Comparison of ENCODE assay signal across 23 cellular contexts in genomic region chr6:109897025-109897424, GRCh38.
A peak's percentile ranks its signal among the peaks of the same experiment; 100 is the strongest.
DNase-seq lines count a peak whose midpoint lies in the region; ATAC-seq, FAIRE-seq and TF ChIP-seq lines count a peak whose summit lies in the region.
"Had no signal": no experiment of that assay in that cellular context is flagged by ENCODE, and none has a peak within 500 bp of the region (broad histone marks: within the 10 kb centered on the region; RNA-seq: fewer than 3 reads in every experiment).

No MANE protein-coding gene starts in this region.

- H3K23me2 ChIP-seq in H1 (ENCODE audit: low read depth, low read length): peaks cover 2% of the 10 kb centered on the region; the same call in 1 of the 2 replicates

- no peak for DNase-seq in natural killer cell treated with Interleukin-12 subunit alpha and Interleukin-12 subunit beta and Interleukin-15 and Interleukin-18, amount 100 ng/mL, for 72 hours (ENCODE audit: low spot score)
- DNase-seq in natural killer cell (no peak), H1 (ENCODE audit: low read depth in 1 of 2, low spot score in 2 of 2) (no peak), neural progenitor cell (ENCODE audit: low spot score) (no peak), iPS-NIHi11 (ENCODE audit: low spot score) (no peak), T-helper 2 cell (no peak), progenitor cell of endocrine pancreas (ENCODE audit: low spot score, unreplicated experiment) (no peak)
- DNase-seq: CD4-positive, alpha-beta memory T cell; DMS53; H7; Karpas-422; MM.1S; NCI-H1092; NCI-H146; NCI-H2081 treated with DMSO at 0.1 percent for 48 hours; NCI-H510A treated with DMSO at 0.1 percent for 48 hours; NCI-H774; SHP77 treated with DMSO at 0.1 percent for 48 hours had no signal

- H3K4me1 ChIP-seq in H1 (replicated peaks in 1 of 4; ENCODE audit: control insufficient read depth in 3 of 4, insufficient read depth in 4 of 4, low read length in 3 of 4) (peaks cover 3 to 18% (median 9%) of the 10 kb centered on the region in 4 experiments; a peak in 4 of 7 replicates), neural progenitor cell (peaks cover 6% of the 10 kb centered on the region)

- H3K27me3 Mint-ChIP-seq in natural killer cell treated with Interleukin-12 subunit alpha and Interleukin-12 subunit beta and Interleukin-15 and Interleukin-18, amount 100 ng/mL, for 72 hours: peaks cover 20 to 28% of the 10 kb centered on the region in 2 donors
- H3K27me3 Mint-ChIP-seq in natural killer cell (ENCODE audit: low read depth in 2 of 2) (peaks cover 18 to 19% of the 10 kb centered on the region in 2 donors), neural progenitor cell (ENCODE audit: insufficient read depth, low read depth) (no peaks in the 10 kb centered on the region), progenitor cell of endocrine pancreas (no peaks in the 10 kb centered on the region)

- H2BK12ac ChIP-seq in H1 (ENCODE audit: low read depth, low read length): no peak overlapping the region; the same call in 1 of the 2 replicates

- H3K23ac ChIP-seq in H1 (ENCODE audit: insufficient read length): no peak overlapping the region

- H3K36me3 ChIP-seq in H1 (ENCODE audit: control insufficient read depth in 2 of 4, insufficient read depth in 4 of 4, low read length in 3 of 4): peaks cover 0 to 8% (median 2%) of the 10 kb centered on the region in 4 experiments; a peak in 3 of 8 replicates
- no peaks in the 10 kb centered on the region for H3K36me3 ChIP-seq in neural progenitor cell
- H3K36me3 ChIP-seq: BLaER1 had no signal

- H3K9ac ChIP-seq in H1 (replicated peaks in 1 of 4; ENCODE audit: extremely low read depth in 1 of 4, low read depth in 3 of 4, low read length in 3 of 4) (no peak overlapping the region), neural progenitor cell (no peak overlapping the region)
- H3K9ac ChIP-seq: BLaER1 had no signal

- no peak overlapping the region for H3K27ac Mint-ChIP-seq in natural killer cell treated with Interleukin-12 subunit alpha and Interleukin-12 subunit beta and Interleukin-15 and Interleukin-18, amount 100 ng/mL, for 72 hours
- H3K27ac Mint-ChIP-seq in natural killer cell (no peak overlapping the region), neural progenitor cell (no peak overlapping the region), progenitor cell of endocrine pancreas (no peak overlapping the region)
- H3K27ac Mint-ChIP-seq: CD4-positive, alpha-beta memory T cell; HFFc6 had no signal

- no peak overlapping the region for H2BK120ac ChIP-seq in H1 (replicated peaks; ENCODE audit: low read depth, low read length)

- no peak overlapping the region for H2BK5ac ChIP-seq in H1 (ENCODE audit: low read depth, low read length)

- no peak for TF ChIP-seq EP300 in H1 (IDR thresholded peaks at IDR 0.05; ENCODE audit: borderline replicate concordance in 1 of 2, low read depth in 2 of 2, low read length in 2 of 2)

- H2AFZ ChIP-seq in H1 (ENCODE audit: low read length) (0 out of 2 replicates have a peak overlapping the region, but pooled peaks have one; percentile 17), neural progenitor cell (replicated peaks) (peak overlapping the region; percentile 19)

- H4K5ac ChIP-seq in H1 (ENCODE audit: insufficient read length, low read depth, low read length): no peak overlapping the region

- H2BK15ac ChIP-seq in H1 (ENCODE audit: low read length): no peak overlapping the region

- H4K8ac ChIP-seq in H1 (ENCODE audit: extremely low read depth, insufficient read depth, low read length): no peak overlapping the region

- H3K79me1 ChIP-seq in H1 (ENCODE audit: low read depth, low read length): no peaks in the 10 kb centered on the region

- no peaks in the 10 kb centered on the region for H3K4me1 Mint-ChIP-seq in natural killer cell treated with Interleukin-12 subunit alpha and Interleukin-12 subunit beta and Interleukin-15 and Interleukin-18, amount 100 ng/mL, for 72 hours (ENCODE audit: low read depth in 2 of 2)
- H3K4me1 Mint-ChIP-seq in natural killer cell: peaks cover 0 to 8% of the 10 kb centered on the region in 2 donors
- H3K4me1 Mint-ChIP-seq in neural progenitor cell: peaks cover 12% of the 10 kb centered on the region
- H3K4me1 Mint-ChIP-seq in progenitor cell of endocrine pancreas (ENCODE audit: low read depth): peaks cover 10% of the 10 kb centered on the region
- H3K4me1 Mint-ChIP-seq: CD4-positive, alpha-beta memory T cell had no signal

- H3K56ac ChIP-seq in H1 (replicated peaks; ENCODE audit: insufficient read length, low read depth, low read length): no peak overlapping the region

- no peak overlapping the region for H3K4ac ChIP-seq in H1 (replicated peaks; ENCODE audit: insufficient read length, low read depth, low read length)

- FAIRE-seq in H1 (lab: Jason Lieb, UNC): no peak
- FAIRE-seq: GM12891, HTR-8/SVneo had no signal

- H3K4me2 ChIP-seq in H1 (ENCODE audit: insufficient read depth in 1 of 2, low read depth in 2 of 2, low read length in 2 of 2): no peak overlapping the region
- no peak overlapping the region for H3K4me2 ChIP-seq in neural progenitor cell
- H3K4me2 ChIP-seq: BLaER1 had no signal

- H3K27me3 ChIP-seq in H1 (replicated peaks in 1 of 4; ENCODE audit: control insufficient read depth in 3 of 4, extremely low read depth in 1 of 4, insufficient read depth in 3 of 4, low read length in 3 of 4) (no peaks in the 10 kb centered on the region; a peak in 3 of 7 replicates), neural progenitor cell (no peaks in the 10 kb centered on the region)
- H3K27me3 ChIP-seq: BLaER1 had no signal

- CTCF ChIA-PET in H1 (lab: Charles Lee; ENCODE audit: partially characterized antibody): interaction anchor here (0.6 to 1.4 kb wide), 4 partner anchors 11 to 476 kb away, joined by 3 to 4 read pairs (median 4); no protein-coding TSS in a partner anchor

- H3K79me2 ChIP-seq in H1 (ENCODE audit: control insufficient read depth in 1 of 2, insufficient read depth in 2 of 2, low read length in 2 of 2) (no peaks in the 10 kb centered on the region), neural progenitor cell (ENCODE audit: low read depth) (no peaks in the 10 kb centered on the region)

- no peak for TF ChIP-seq RAD21 in H1 (IDR thresholded peaks at IDR 0.05 in 1 of 2, conservative IDR thresholded peaks at IDR 0.05 in 1 of 2; ENCODE audit: low read depth in 2 of 2, low read length in 2 of 2)

- WGBS in H1 (ENCODE audit: extremely low coverage in 1 of 2, insufficient coverage in 1 of 2, insufficient read length in 1 of 2, insufficient replicate concordance in 2 of 2, low coverage in 1 of 2, low lambda C conversion rate in 2 of 2, missing lambda C conversion rate in 1 of 2), 2 experiments: 85% methylated on average over 2 of the region's 2 CpGs; no CpG with 5 or more reads in 1 of the 2 experiments

- H4K91ac ChIP-seq in H1 (replicated peaks; ENCODE audit: insufficient read length, low read length): no peak overlapping the region

- H3F3A ChIP-seq in neural progenitor cell (ENCODE audit: low read depth): no peaks in the 10 kb centered on the region

- no peak overlapping the region; the same call in 1 of the 2 replicates for H2BK20ac ChIP-seq in H1 (ENCODE audit: low read length)

- ATAC-seq in natural killer cell treated with Interleukin-12 subunit alpha and Interleukin-12 subunit beta and Interleukin-15 and Interleukin-18, amount 100 ng/mL, for 72 hours: peak; percentile 20 to 22
- no peak for ATAC-seq in natural killer cell
- ATAC-seq in HG03521 (IDR thresholded peaks at IDR 0.05; ENCODE audit: unreplicated experiment): no peak

- H3K18ac ChIP-seq in H1 (ENCODE audit: extremely low read depth, low read length): 0 out of 2 replicates have a peak overlapping the region, but pooled peaks have one; percentile 13

- H3K4me3 Mint-ChIP-seq in natural killer cell treated with Interleukin-12 subunit alpha and Interleukin-12 subunit beta and Interleukin-15 and Interleukin-18, amount 100 ng/mL, for 72 hours: no peak overlapping the region
- H3K4me3 Mint-ChIP-seq in natural killer cell (no peak overlapping the region), neural progenitor cell (no peak overlapping the region), progenitor cell of endocrine pancreas (ENCODE audit: low read depth) (no peak overlapping the region)
- H3K4me3 Mint-ChIP-seq: CD4-positive, alpha-beta memory T cell had no signal

- intact Hi-C loops in natural killer cell (cut with micrococcal nuclease): no loop called here

- no peak for TF ChIP-seq POLR2A in H1 (IDR thresholded peaks at IDR 0.05; ENCODE audit: control extremely low read depth in 1 of 2, low read depth in 2 of 2, low read length in 2 of 2)

- H4K20me1 ChIP-seq in H1 (replicated peaks in 1 of 2; ENCODE audit: control insufficient read depth in 1 of 2, insufficient read depth in 2 of 2, low read length in 2 of 2) (no peaks in the 10 kb centered on the region), neural progenitor cell (ENCODE audit: low read depth) (no peaks in the 10 kb centered on the region)
- H4K20me1 ChIP-seq: BLaER1 had no signal

- H3K9me3 ChIP-seq in H1 (ENCODE audit: insufficient read depth in 2 of 2, low read depth in 1 of 2, low read length in 1 of 2): peaks cover 21 to 22% of the 10 kb centered on the region in 2 experiments
- H3K9me3 ChIP-seq in neural progenitor cell (ENCODE audit: low read depth): no peaks in the 10 kb centered on the region

- H3K27ac ChIP-seq in H1 (ENCODE audit: low read depth, low read length) (no peak overlapping the region), neural progenitor cell (no peak overlapping the region)
- H3K27ac ChIP-seq: BLaER1 had no signal

- H3K4me3 ChIP-seq in H1 (ENCODE audit: extremely low read depth in 1 of 4, insufficient read depth in 2 of 4, low read depth in 3 of 4, low read length in 4 of 4) (no peak overlapping the region), neural progenitor cell (no peak overlapping the region)
- H3K4me3 ChIP-seq: BLaER1 had no signal

- H3K36me3 Mint-ChIP-seq in natural killer cell treated with Interleukin-12 subunit alpha and Interleukin-12 subunit beta and Interleukin-15 and Interleukin-18, amount 100 ng/mL, for 72 hours: no peaks in the 10 kb centered on the region
- H3K36me3 Mint-ChIP-seq in natural killer cell (no peaks in the 10 kb centered on the region), neural progenitor cell (no peaks in the 10 kb centered on the region), progenitor cell of endocrine pancreas (ENCODE audit: insufficient read depth) (peaks cover 2% of the 10 kb centered on the region)
- H3K36me3 Mint-ChIP-seq: CD4-positive, alpha-beta memory T cell had no signal

- H3K14ac ChIP-seq in H1 (ENCODE audit: insufficient read length): no peak overlapping the region

- no peak for TF ChIP-seq CTCF in natural killer cell (IDR thresholded peaks at IDR 0.05)
- no peak for TF ChIP-seq CTCF in H1 (IDR thresholded peaks at IDR 0.05; ENCODE audit: control extremely low read depth in 1 of 3, insufficient read depth in 1 of 3, low read depth in 1 of 3, low read length in 3 of 3)
- TF ChIP-seq CTCF in neural progenitor cell (IDR thresholded peaks at IDR 0.05): no peak
- TF ChIP-seq CTCF in progenitor cell of endocrine pancreas (IDR thresholded peaks at IDR 0.05; ENCODE audit: unreplicated experiment): no peak

- no peaks in the 10 kb centered on the region for H3K9me3 Mint-ChIP-seq in natural killer cell treated with Interleukin-12 subunit alpha and Interleukin-12 subunit beta and Interleukin-15 and Interleukin-18, amount 100 ng/mL, for 72 hours
- H3K9me3 Mint-ChIP-seq in natural killer cell (no peaks in the 10 kb centered on the region), neural progenitor cell (no peaks in the 10 kb centered on the region), progenitor cell of endocrine pancreas (ENCODE audit: low read depth) (peaks cover 11% of the 10 kb centered on the region)

- no peak overlapping the region for H2AK5ac ChIP-seq in H1 (ENCODE audit: low read depth, low read length)

- POLR2A ChIA-PET in H1 (lab: Charles Lee; ENCODE audit: partially characterized antibody): interaction anchor here (0.6 to 1.3 kb wide), 2 partner anchors 8 to 9 kb away, joined by 3 read pairs; no protein-coding TSS in a partner anchor

Comparison
In these comparisons a context has a peak if more than half of its experiments do, and no peak if none do; other contexts are left out.
1. ATAC-seq: peak in natural killer cell treated with Interleukin-12 subunit alpha and Interleukin-12 subunit beta and Interleukin-15 and Interleukin-18, amount 100 ng/mL, for 72 hours (2 of 2); none in natural killer cell (0 of 3) and HG03521 (single experiment).